Comparison of ENCODE assay signal across 17 cellular contexts in genomic region chr6:109800771-109801170, GRCh38.
"Had no signal": no experiment of that assay in that cellular context is flagged by ENCODE, and none has a peak within 500 bp of the region (broad histone marks: within the 10 kb centered on the region; RNA-seq: fewer than 3 reads in every experiment).

No MANE protein-coding gene starts in this region.

- H3K9ac ChIP-seq: parathyroid adenoma had no signal

- H3K36me3 ChIP-seq: suprapubic skin had no signal

- H2AFZ ChIP-seq: parathyroid adenoma had no signal

- H3K27ac ChIP-seq: body of pancreas, coronary artery, neutrophil, parathyroid adenoma, sigmoid colon, spleen, suprapubic skin, upper lobe of left lung had no signal

- H3K4me3 ChIP-seq: body of pancreas, coronary artery, mucosa of descending colon, sigmoid colon, spleen, suprapubic skin, upper lobe of left lung had no signal

- ATAC-seq: body of pancreas; left ventricle myocardium superior; mucosa of descending colon; naive thymus-derived CD8-positive, alpha-beta T cell had no signal

- H3K9me3 ChIP-seq: body of pancreas, mucosa of descending colon, neutrophil, sigmoid colon, spleen, suprapubic skin, upper lobe of left lung had no signal

- H3K4me1 ChIP-seq: body of pancreas, parathyroid adenoma, sigmoid colon, suprapubic skin, upper lobe of left lung had no signal

- H3K27me3 ChIP-seq: body of pancreas, neutrophil, sigmoid colon, spleen, suprapubic skin, upper lobe of left lung had no signal

- DNase-seq: activated B cell treated with CpG ODN at 0.5 μM for 24 hours; activated CD4-positive, alpha-beta T cell treated with anti-CD3 and anti-CD28 coated beads for 48 hours; activated CD8-positive, alpha-beta memory T cell treated with anti-CD3 and anti-CD28 coated beads, Interleukin-2, amount 50 U/mL, for 48 hours; activated naive CD8-positive, alpha-beta T cell treated with anti-CD3 and anti-CD28 coated beads for 36 hours; amygdala; body of pancreas; foreskin melanocyte; left ventricle myocardium superior; mucosa of descending colon; naive thymus-derived CD8-positive, alpha-beta T cell; sigmoid colon; spleen; upper lobe of left lung had no signal
